10 cellular contexts compared by ENCODE assay signal in the genomic region with DNA sequence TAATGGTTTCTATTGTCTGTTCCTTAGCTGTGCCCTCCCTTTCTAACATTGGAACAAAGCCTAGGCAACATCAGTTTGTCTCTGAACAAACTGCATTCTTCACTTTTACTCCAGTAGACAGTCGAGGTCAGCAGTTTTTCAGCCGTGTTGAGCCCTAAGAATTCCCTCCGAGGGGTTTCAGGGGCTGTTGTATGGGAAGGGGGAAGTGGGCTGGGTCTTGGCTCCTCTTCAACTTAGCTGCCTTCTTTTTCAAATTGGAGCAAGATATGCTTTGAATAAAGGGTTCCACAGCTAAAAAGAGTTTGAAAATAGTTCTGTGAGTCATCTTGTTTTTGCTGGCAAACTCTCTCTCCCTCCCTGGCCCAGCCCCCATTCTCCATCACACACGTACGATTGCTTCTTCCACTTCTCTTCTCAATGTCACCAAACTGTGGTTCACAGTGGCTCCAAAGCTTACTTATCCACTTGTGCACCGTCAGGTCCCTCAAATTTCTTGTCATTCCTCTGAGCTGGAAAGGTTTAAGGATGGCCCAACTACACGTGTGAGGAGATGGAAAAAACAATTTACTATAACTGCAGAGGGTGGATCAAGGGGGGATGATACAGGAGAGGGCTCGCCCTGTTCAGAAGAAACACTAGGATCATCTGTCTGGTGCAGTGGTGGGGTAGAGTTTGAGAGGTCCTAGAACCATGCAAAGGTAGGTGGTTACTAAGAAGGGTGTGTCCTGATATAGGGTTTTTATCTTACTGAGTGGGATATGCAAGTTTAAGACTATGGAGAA.
DNase-seq lines count a peak whose midpoint lies in the region; ATAC-seq and TF ChIP-seq lines count a peak whose summit lies in the region.
"Had no signal": no experiment of that assay in that cellular context is flagged by ENCODE, and none has a peak within 500 bp of the region (broad histone marks: within the 10 kb centered on the region; RNA-seq: fewer than 3 reads in every experiment).

No MANE protein-coding gene starts in this region.

- no peaks in the 10 kb centered on the region for H3K36me3 ChIP-seq in rectal smooth muscle tissue (ENCODE audit: control insufficient read depth, insufficient read depth, low read length)

- no peaks in the 10 kb centered on the region for H3K27me3 ChIP-seq in rectal smooth muscle tissue (ENCODE audit: control insufficient read depth, insufficient read depth, low read length)

- peak overlapping the region; percentile 40 for H3K27ac ChIP-seq in rectal smooth muscle tissue (ENCODE audit: low read depth, low read length)

- H3K9ac ChIP-seq in rectal smooth muscle tissue (ENCODE audit: low read length), result no peak overlapping the region

- DNase-seq in ELR (ENCODE audit: low read depth) (peak; percentile 6), fibroblast of peridontal ligament (ENCODE audit: extremely low read depth) (peak; percentile 70)
- DNase-seq: anterior cingulate cortex, T-helper 1 cell had no signal

- ATAC-seq in SK-N-SH treated with all-trans-retinoic acid at 6 μM for 48 hours, result peak; percentile 81
- no peak for ATAC-seq in GM21515 (IDR thresholded peaks at IDR 0.05; ENCODE audit: unreplicated experiment)
- ATAC-seq in HG03378 (IDR thresholded peaks at IDR 0.05; ENCODE audit: unreplicated experiment), result no peak
- no peak for ATAC-seq in HG03175 (IDR thresholded peaks at IDR 0.05; ENCODE audit: unreplicated experiment)
- no peak for ATAC-seq in GM18517 (IDR thresholded peaks at IDR 0.05; ENCODE audit: unreplicated experiment)

- peaks cover 17% of the 10 kb centered on the region for H3K4me1 ChIP-seq in rectal smooth muscle tissue (ENCODE audit: control insufficient read depth, insufficient read depth, low read length)

- H3K4me3 ChIP-seq in rectal smooth muscle tissue (ENCODE audit: low read length), result peak overlapping the region; percentile 15

TF ChIP-seq in SK-N-SH treated with all-trans-retinoic acid at 6 μM for 48 hours, 23 proteins besides CTCF, POLR2A, EP300 and RAD21:
- TF ChIP-seq ARNTL (CRISPR knock-in tag; IDR thresholded peaks at IDR 0.05; ENCODE audit: borderline replicate concordance, low read depth) (no peak), TOX (CRISPR knock-in tag; IDR thresholded peaks at IDR 0.05; ENCODE audit: borderline replicate concordance) (no peak), ESRRG (CRISPR knock-in tag; IDR thresholded peaks at IDR 0.05) (no peak), ISL1 (CRISPR knock-in tag; IDR thresholded peaks at IDR 0.05) (no peak), ZNF565 (CRISPR knock-in tag; conservative IDR thresholded peaks at IDR 0.05; ENCODE audit: low read depth) (no peak), SNAI2 (CRISPR knock-in tag; IDR thresholded peaks at IDR 0.05) (no peak), RARB (CRISPR knock-in tag; IDR thresholded peaks at IDR 0.05) (no peak), PPARA (CRISPR knock-in tag; IDR thresholded peaks at IDR 0.05; ENCODE audit: borderline replicate concordance) (no peak), ZFP3 (CRISPR knock-in tag; IDR thresholded peaks at IDR 0.05) (no peak), GLIS3 (CRISPR knock-in tag; IDR thresholded peaks at IDR 0.05) (no peak), TSHZ2 (CRISPR knock-in tag; IDR thresholded peaks at IDR 0.05) (no peak), OSR1 (CRISPR knock-in tag; IDR thresholded peaks at IDR 0.05) (no peak)
